8 cellular contexts compared by ENCODE assay signal in the genomic region with DNA sequence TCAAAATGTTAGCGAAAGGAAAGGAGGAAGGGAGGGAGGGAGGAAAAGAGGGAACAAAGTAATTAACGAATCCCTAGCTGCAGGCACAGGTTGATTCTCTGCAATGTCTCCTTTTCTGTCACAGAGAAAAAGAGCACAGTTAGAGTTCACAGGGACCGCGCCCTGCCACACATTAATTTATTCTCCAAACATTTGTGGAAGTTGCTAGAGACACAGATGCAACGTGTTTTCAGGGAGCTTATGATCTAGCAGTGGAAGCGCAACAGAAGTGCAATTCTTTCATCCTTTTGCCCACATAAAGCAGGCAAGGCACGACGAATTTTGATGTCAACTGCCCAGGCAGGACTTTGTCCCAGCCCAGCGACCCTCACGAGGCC.
DNase-seq lines count a peak whose midpoint lies in the region; ATAC-seq, FAIRE-seq and TF ChIP-seq lines count a peak whose summit lies in the region.

No MANE protein-coding gene starts in this region.

- peaks cover 38% of the 10 kb centered on the region for H3K4me1 Mint-ChIP-seq in activated CD8-positive, alpha-beta T cell treated with anti-CD3 and anti-CD28 coated beads for 36 hours (ENCODE audit: low read depth)
- peaks cover 24 to 48% of the 10 kb centered on the region in 2 donors for H3K4me1 Mint-ChIP-seq in stimulated activated naive B cell treated with anti-CD40 and anti-IgM and Interleukin-4, amounts not matched to agents 10 μg/mL and 1 μg/mL and 100 μg/mL, for 72 hours

- H3K27me3 Mint-ChIP-seq in activated CD8-positive, alpha-beta T cell treated with anti-CD3 and anti-CD28 coated beads for 36 hours, result no peaks in the 10 kb centered on the region
- no peaks in the 10 kb centered on the region for H3K27me3 Mint-ChIP-seq in stimulated activated naive B cell treated with anti-CD40 and anti-IgM and Interleukin-4, amounts not matched to agents 10 μg/mL and 1 μg/mL and 100 μg/mL, for 72 hours

- H3K27me3 ChIP-seq in SK-N-SH (ENCODE audit: insufficient read depth), result no peaks in the 10 kb centered on the region

- CTCF ChIA-PET in SK-N-SH (lab: Yijun Ruan, JAX) (interaction anchor here (0.6 to 1.4 kb wide), 3 partner anchors 36 to 659 kb away, joined by 3 to 6 read pairs (median 3); no protein-coding TSS in a partner anchor), HEK293T (lab: Yijun Ruan, JAX) (no interaction called here)
- CTCF ChIA-PET in activated CD8-positive, alpha-beta T cell treated with anti-CD3 and anti-CD28 coated beads for 36 hours (lab: Charles Lee), result interaction anchor here (1.3 to 1.4 kb wide), 2 partner anchors 50 to 102 kb away, joined by 3 to 6 read pairs; partner anchors contain the start of gene ZNF438

- no peak for TF ChIP-seq EP300 in SK-N-SH (IDR thresholded peaks at IDR 0.05; ENCODE audit: borderline replicate concordance in 1 of 2, low read depth in 1 of 2, low read length in 1 of 2)

- no peaks in the 10 kb centered on the region for H3F3A ChIP-seq in SK-N-SH (replicated peaks; ENCODE audit: insufficient read depth)

- H3K9ac ChIP-seq in SK-N-SH (no peak overlapping the region), kidney (ENCODE audit: low read length in 2 of 2) (no peak overlapping the region)

- TF ChIP-seq RAD21 in SK-N-SH (IDR thresholded peaks at IDR 0.05; ENCODE audit: low read length), result no peak

- H3K4me2 ChIP-seq in SK-N-SH, result 0 out of 2 replicates have a peak overlapping the region, but pooled peaks have one; percentile 62

- TF ChIP-seq CTCF in SK-N-SH (IDR thresholded peaks at IDR 0.05) (no peak), kidney (IDR thresholded peaks at IDR 0.05; ENCODE audit: borderline replicate concordance, extremely low read depth, insufficient read depth) (no peak)
- no peak for TF ChIP-seq CTCF in activated CD8-positive, alpha-beta T cell treated with anti-CD3 and anti-CD28 coated beads for 36 hours (IDR thresholded peaks at IDR 0.05)

- DNase-seq in SK-N-SH, result no peak
- no peak for DNase-seq in activated CD8-positive, alpha-beta T cell treated with anti-CD3 and anti-CD28 coated beads for 36 hours
- no peak for DNase-seq in kidney
- DNase-seq in stimulated activated naive B cell treated with anti-CD40 and anti-IgM and Interleukin-4, amounts not matched to agents 10 μg/mL and 1 μg/mL and 100 μg/mL, for 72 hours, result no peak
- DNase-seq in NCI-H2107 (lab: John Stamatoyannopoulos, UW), result no peak
- no peak for DNase-seq in HEK293T (ENCODE audit: extremely low spot score)

- H3K27ac ChIP-seq in SK-N-SH (ENCODE audit: low read depth in 2 of 2, low read length in 1 of 2) (peak overlapping the region in 1 of 2 experiments; percentile 74; a peak in 2 of 4 replicates), kidney (ENCODE audit: low read depth in 2 of 2, low read length in 2 of 2) (peak overlapping the region in 1 of 2 donors; percentile 59)

- WGBS in SK-N-SH (ENCODE audit: low lambda C conversion rate), result 89% methylated on average over 10 of the region's 10 CpGs

- H3K27ac Mint-ChIP-seq in activated CD8-positive, alpha-beta T cell treated with anti-CD3 and anti-CD28 coated beads for 36 hours, result peak overlapping the region; percentile 65
- peak overlapping the region; percentile 94 for H3K27ac Mint-ChIP-seq in stimulated activated naive B cell treated with anti-CD40 and anti-IgM and Interleukin-4, amounts not matched to agents 10 μg/mL and 1 μg/mL and 100 μg/mL, for 72 hours

- H3K9me3 Mint-ChIP-seq in activated CD8-positive, alpha-beta T cell treated with anti-CD3 and anti-CD28 coated beads for 36 hours, result no peaks in the 10 kb centered on the region
- no peaks in the 10 kb centered on the region for H3K9me3 Mint-ChIP-seq in stimulated activated naive B cell treated with anti-CD40 and anti-IgM and Interleukin-4, amounts not matched to agents 10 μg/mL and 1 μg/mL and 100 μg/mL, for 72 hours

- ATAC-seq in SK-N-SH treated with all-trans-retinoic acid at 6 μM for 48 hours, result no peak
- no peak for ATAC-seq in activated CD8-positive, alpha-beta T cell treated with anti-CD3 and anti-CD28 coated beads for 36 hours
- no peak for ATAC-seq in stimulated activated naive B cell treated with anti-CD40 and anti-IgM and Interleukin-4, amounts not matched to agents 10 μg/mL and 1 μg/mL and 100 μg/mL, for 72 hours (replicated peaks)
- no peak for ATAC-seq in HG02678 (IDR thresholded peaks at IDR 0.05; ENCODE audit: unreplicated experiment)

- peak overlapping the region; percentile 95; the same call in 1 of the 2 replicates for H2AFZ ChIP-seq in SK-N-SH (ENCODE audit: low read depth)

- POLR2A ChIA-PET in SK-N-SH (lab: Yijun Ruan, JAX), result interaction anchor here (1.6 kb wide), 1 partner anchor 101 kb away, joined by 6 read pairs; the partner anchor contains the start of gene ZNF438
- POLR2A ChIA-PET in activated CD8-positive, alpha-beta T cell treated with anti-CD3 and anti-CD28 coated beads for 36 hours (lab: Charles Lee), result interaction anchor here (0.8 to 2.0 kb wide), 2 partner anchors 33 to 101 kb away, joined by 4 to 5 read pairs; partner anchors contain the start of gene ZNF438
- POLR2A ChIA-PET in HEK293T (lab: Yijun Ruan, JAX), result interaction anchor here (1.2 to 1.6 kb wide), 2 partner anchors 10 to 101 kb away, joined by 4 to 6 read pairs; partner anchors contain the start of gene ZNF438

- H3K4me3 ChIP-seq in SK-N-SH (ENCODE audit: low read depth in 2 of 2, low read length in 1 of 2), result no peak overlapping the region
- peak overlapping the region; percentile 41 to 52 for H3K4me3 ChIP-seq in kidney (ENCODE audit: low read length in 2 of 2)

- intact Hi-C loops in activated CD8-positive, alpha-beta T cell treated with anti-CD3 and anti-CD28 coated beads for 36 hours (cut with micrococcal nuclease), result no loop called here
- intact Hi-C loops in kidney (cut with DNase I), result no loop called here

- peak overlapping the region; percentile 46 for H3K4me3 Mint-ChIP-seq in activated CD8-positive, alpha-beta T cell treated with anti-CD3 and anti-CD28 coated beads for 36 hours
- H3K4me3 Mint-ChIP-seq in stimulated activated naive B cell treated with anti-CD40 and anti-IgM and Interleukin-4, amounts not matched to agents 10 μg/mL and 1 μg/mL and 100 μg/mL, for 72 hours, result peak overlapping the region; percentile 41 to 86

- H3K4me1 ChIP-seq in SK-N-SH (ENCODE audit: control insufficient read depth in 1 of 2, insufficient read depth in 2 of 2, low read depth in 1 of 2, low read length in 1 of 2) (peaks cover 8 to 18% of the 10 kb centered on the region in 2 experiments; a peak in 2 of 4 replicates), kidney (ENCODE audit: control insufficient read depth in 1 of 2, insufficient read depth in 1 of 2, low read depth in 1 of 2, low read length in 2 of 2) (peaks cover 10 to 11% of the 10 kb centered on the region in 2 donors)

- H3K9me3 ChIP-seq in SK-N-SH (no peaks in the 10 kb centered on the region), kidney (ENCODE audit: control insufficient read depth in 1 of 2, low read length in 2 of 2) (no peaks in the 10 kb centered on the region)

- H3K9me2 ChIP-seq in SK-N-SH, result no peaks in the 10 kb centered on the region

- no peaks in the 10 kb centered on the region for H3K36me3 Mint-ChIP-seq in activated CD8-positive, alpha-beta T cell treated with anti-CD3 and anti-CD28 coated beads for 36 hours (ENCODE audit: low read depth)
- H3K36me3 Mint-ChIP-seq in stimulated activated naive B cell treated with anti-CD40 and anti-IgM and Interleukin-4, amounts not matched to agents 10 μg/mL and 1 μg/mL and 100 μg/mL, for 72 hours, result no peaks in the 10 kb centered on the region

- FAIRE-seq in kidney (lab: Jason Lieb, UNC), result no peak

- H3K36me3 ChIP-seq in SK-N-SH (replicated peaks in 1 of 2; ENCODE audit: control insufficient read depth in 1 of 2, insufficient read depth in 2 of 2, low read length in 1 of 2), result no peaks in the 10 kb centered on the region
- H3K36me3 ChIP-seq in kidney (ENCODE audit: control insufficient read depth in 1 of 2, insufficient read depth in 2 of 2, low read length in 2 of 2), result no peaks in the 10 kb centered on the region

- H3K79me2 ChIP-seq in SK-N-SH (ENCODE audit: insufficient read depth), result no peaks in the 10 kb centered on the region

- no peaks in the 10 kb centered on the region for H4K20me1 ChIP-seq in SK-N-SH (ENCODE audit: insufficient read depth)

TF ChIP-seq in SK-N-SH, 30 proteins besides CTCF, POLR2A, EP300 and RAD21 (continues in another document):
- TF ChIP-seq USF2 (IDR thresholded peaks at IDR 0.05; ENCODE audit: borderline replicate concordance, low read depth, low read length), result no peak
- TF ChIP-seq FOXJ3 (CRISPR knock-in tag; IDR thresholded peaks at IDR 0.05), result no peak

TF ChIP-seq in SK-N-SH treated with all-trans-retinoic acid at 6 μM for 48 hours, 23 proteins besides CTCF, POLR2A, EP300 and RAD21 (continues in another document):
- TF ChIP-seq ARNTL (CRISPR knock-in tag; IDR thresholded peaks at IDR 0.05; ENCODE audit: borderline replicate concordance, low read depth), result no peak
- no peak for TF ChIP-seq OSR1 (CRISPR knock-in tag; IDR thresholded peaks at IDR 0.05)
- TF ChIP-seq TCF4 (CRISPR knock-in tag; IDR thresholded peaks at IDR 0.05; ENCODE audit: borderline replicate concordance), result no peak

TF ChIP-seq in HEK293T, 16 proteins besides CTCF, POLR2A, EP300 and RAD21:
- TF ChIP-seq FOXK2 (IDR thresholded peaks at IDR 0.05), result no peak
- no peak for TF ChIP-seq LEF1 (IDR thresholded peaks at IDR 0.05; ENCODE audit: borderline replicate concordance)
- TF ChIP-seq, protein P1, sequence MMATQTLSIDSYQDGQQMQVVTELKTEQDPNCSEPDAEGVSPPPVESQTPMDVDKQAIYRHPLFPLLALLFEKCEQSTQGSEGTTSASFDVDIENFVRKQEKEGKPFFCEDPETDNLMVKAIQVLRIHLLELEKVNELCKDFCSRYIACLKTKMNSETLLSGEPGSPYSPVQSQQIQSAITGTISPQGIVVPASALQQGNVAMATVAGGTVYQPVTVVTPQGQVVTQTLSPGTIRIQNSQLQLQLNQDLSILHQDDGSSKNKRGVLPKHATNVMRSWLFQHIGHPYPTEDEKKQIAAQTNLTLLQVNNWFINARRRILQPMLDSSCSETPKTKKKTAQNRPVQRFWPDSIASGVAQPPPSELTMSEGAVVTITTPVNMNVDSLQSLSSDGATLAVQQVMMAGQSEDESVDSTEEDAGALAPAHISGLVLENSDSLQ (IDR thresholded peaks at IDR 0.05), result no peak
- TF ChIP-seq CTBP1 (IDR thresholded peaks at IDR 0.05; ENCODE audit: borderline replicate concordance), result no peak
- no peak for TF ChIP-seq HDGF (IDR thresholded peaks at IDR 0.05; ENCODE audit: borderline replicate concordance)
- no peak for TF ChIP-seq ELF4 (IDR thresholded peaks at IDR 0.05)
- TF ChIP-seq ZNF384 (IDR thresholded peaks at IDR 0.05), result no peak
- no peak for TF ChIP-seq FOXA1 (IDR thresholded peaks at IDR 0.05)
- TF ChIP-seq TARDBP (IDR thresholded peaks at IDR 0.05), result no peak
- no peak for TF ChIP-seq NFRKB (IDR thresholded peaks at IDR 0.05)
- no peak for TF ChIP-seq SUZ12 (IDR thresholded peaks at IDR 0.05)
- TF ChIP-seq FOXM1 (IDR thresholded peaks at IDR 0.05; ENCODE audit: borderline replicate concordance), result no peak
- TF ChIP-seq L3MBTL2 (conservative IDR thresholded peaks at IDR 0.05), result no peak
- no peak for TF ChIP-seq BHLHE40 (IDR thresholded peaks at IDR 0.05; ENCODE audit: borderline replicate concordance)
- TF ChIP-seq ARNT (IDR thresholded peaks at IDR 0.05), result no peak
- no peak for TF ChIP-seq SP1 (IDR thresholded peaks at IDR 0.05)

Comparison
In these comparisons a context has a peak if more than half of its experiments do, and no peak if none do; other contexts are left out.
1. H3K4me3 ChIP-seq: peak in kidney (2 of 2); none in SK-N-SH (0 of 2).